10 cellular contexts compared by ENCODE assay signal in the genomic region with DNA sequence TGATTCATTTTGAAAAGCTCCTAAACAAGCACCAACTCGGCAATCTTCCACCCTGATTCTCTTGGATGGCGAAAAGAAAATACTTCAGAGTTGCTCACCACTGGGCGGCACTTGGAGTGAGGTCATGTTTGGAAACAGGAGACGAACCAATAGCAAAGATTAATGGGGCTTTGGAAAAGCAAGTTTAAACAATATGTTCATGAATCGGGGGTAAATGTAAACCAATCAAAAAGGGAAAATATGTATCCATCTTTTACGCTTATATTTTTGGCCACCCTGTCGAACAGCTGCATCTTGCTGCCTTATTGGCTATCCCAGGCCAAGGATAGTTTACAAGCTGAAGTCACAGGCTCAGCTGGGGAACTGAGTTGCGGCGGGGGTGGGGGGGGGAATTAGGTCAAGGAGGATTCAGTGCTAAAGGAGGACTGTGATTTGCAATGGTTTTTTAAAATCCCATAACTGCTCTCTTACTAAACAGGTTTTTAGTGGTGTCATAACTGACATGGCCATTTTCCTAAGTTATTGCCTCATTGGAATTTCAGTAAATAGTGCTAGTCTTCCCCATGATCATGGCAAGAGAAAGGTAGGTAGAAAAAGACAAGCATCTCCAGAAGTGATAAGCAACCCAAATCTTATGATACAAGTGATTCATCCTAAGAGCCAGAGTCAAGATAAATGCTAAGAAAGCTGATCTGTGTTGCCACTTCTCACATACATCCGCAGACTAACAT.
DNase-seq lines count a peak whose midpoint lies in the region; ATAC-seq and TF ChIP-seq lines count a peak whose summit lies in the region.
"Had no signal": no experiment of that assay in that cellular context is flagged by ENCODE, and none has a peak within 500 bp of the region (broad histone marks: within the 10 kb centered on the region; RNA-seq: fewer than 3 reads in every experiment).

No MANE protein-coding gene starts in this region.

- peak; percentile 92 for DNase-seq in M059J (ENCODE audit: low read depth)
- DNase-seq in mammary epithelial cell, result peak; percentile 79
- no peak for DNase-seq in left lung
- DNase-seq in uterus, result peak; percentile 29 to 35
- DNase-seq in NCI-H345 treated with DMSO at 0.1 percent for 48 hours (lab: John Stamatoyannopoulos, UW; ENCODE audit: unreplicated experiment), result no peak
- DNase-seq in left lobe of liver (ENCODE audit: low spot score), result no peak
- DNase-seq: activated CD8-positive, alpha-beta memory T cell treated with anti-CD3 and anti-CD28 coated beads, Interleukin-2, amount 50 U/mL, for 48 hours; occipital lobe had no signal

- peak overlapping the region; percentile 8 for H2AFZ ChIP-seq in mammary epithelial cell (ENCODE audit: low read depth, low read length)

- no peaks in the 10 kb centered on the region for H3K9me3 ChIP-seq in mammary epithelial cell (replicated peaks; ENCODE audit: insufficient read depth, low read length)
- no peaks in the 10 kb centered on the region for H3K9me3 ChIP-seq in left lung
- H3K9me3 ChIP-seq in uterus, result no peaks in the 10 kb centered on the region

- H3K79me2 ChIP-seq in mammary epithelial cell (ENCODE audit: insufficient read depth, low read length), result no peaks in the 10 kb centered on the region

- no peaks in the 10 kb centered on the region for H4K20me1 ChIP-seq in mammary epithelial cell (ENCODE audit: insufficient read depth, low read length)

- intact Hi-C loops in mammary epithelial cell (cut with micrococcal nuclease), result loop anchor here (1.0 to 10.0 kb wide), 3 partner anchors 42 to 634 kb away; no protein-coding TSS in a partner anchor
- intact Hi-C loops in left lung (cut with DNase I), result loop anchor here in 1 of 2 donors (10.0 kb wide), 1 partner anchor 214 kb away; the partner anchor contains the start of gene PHLDA1
- intact Hi-C loops in uterus (cut with DNase I; ENCODE audit: low total_unique reads), result no loop called here

- dilution Hi-C loops in mammary epithelial cell (cut with HindIII; ENCODE audit: low sequenced_read_pairs), result no loop called here

- CTCF ChIA-PET in mammary epithelial cell (lab: Charles Lee; ENCODE audit: low non-redundant PET), result interaction anchor here (0.9 kb wide), 2 partner anchors 185 to 210 kb away, joined by 3 read pairs; partner anchors contain the start of gene PHLDA1

- H3K4me1 ChIP-seq in mammary epithelial cell (ENCODE audit: insufficient read depth, low read length) (peaks cover 52% of the 10 kb centered on the region), left lung (no peaks in the 10 kb centered on the region), uterus (no peaks in the 10 kb centered on the region)

- H3K4me2 ChIP-seq in mammary epithelial cell (ENCODE audit: insufficient read depth, low read depth, low read length), result no peak overlapping the region

- WGBS in mammary epithelial cell (ENCODE audit: low coverage, missing lambda C conversion rate), result 67% methylated on average over 10 of the region's 10 CpGs

- H3K9ac ChIP-seq in mammary epithelial cell (ENCODE audit: insufficient read depth, low read length), result peak overlapping the region; percentile 16

- BruUV-seq in mammary epithelial cell (replicated peaks; lab: Mats Ljungman, UMichigan), result TSS peak; percentile 9

- peak in 1 of 2 donors; percentile 40 for TF ChIP-seq CTCF in mammary epithelial cell (conservative IDR thresholded peaks at IDR 0.05 in 1 of 2, IDR thresholded peaks at IDR 0.05 in 1 of 2; ENCODE audit: extremely low read depth in 1 of 2, insufficient read depth in 1 of 2, low read depth in 1 of 2, low read length in 2 of 2)
- no peak for TF ChIP-seq CTCF in left lung (IDR thresholded peaks at IDR 0.05)
- TF ChIP-seq CTCF in uterus (IDR thresholded peaks at IDR 0.05), result no peak

- no peaks in the 10 kb centered on the region for H3K27me3 ChIP-seq in mammary epithelial cell (ENCODE audit: insufficient read depth, low read length)
- H3K27me3 ChIP-seq in left lung, result no peaks in the 10 kb centered on the region
- no peaks in the 10 kb centered on the region for H3K27me3 ChIP-seq in uterus

- H3K4me3 ChIP-seq in mammary epithelial cell (replicated peaks in 1 of 3; ENCODE audit: insufficient read depth in 1 of 3, low read depth in 2 of 3, low read length in 3 of 3) (no peak overlapping the region), left lung (no peak overlapping the region), uterus (no peak overlapping the region)
- H3K4me3 ChIP-seq: SK-N-MC had no signal

- H3K36me3 ChIP-seq in mammary epithelial cell (ENCODE audit: insufficient read depth, low read length) (no peaks in the 10 kb centered on the region), left lung (no peaks in the 10 kb centered on the region), uterus (no peaks in the 10 kb centered on the region)

- H3K27ac ChIP-seq in mammary epithelial cell (ENCODE audit: insufficient read depth, low read depth, low read length), result peak overlapping the region; percentile 44
- no peak overlapping the region for H3K27ac ChIP-seq in left lung
- H3K27ac ChIP-seq in uterus, result peak overlapping the region in 1 of 2 donors; percentile 10
- H3K27ac ChIP-seq: SK-N-MC had no signal

- in situ Hi-C loops in mammary epithelial cell (cut with MboI; ENCODE audit: low sequenced_read_pairs in 2 of 2), result loop anchor here in 1 of 2 donors (25.0 kb wide), 1 partner anchor 284 kb away; no protein-coding TSS in a partner anchor

- no peak for TF ChIP-seq POLR2A in uterus (IDR thresholded peaks at IDR 0.05)

- ATAC-seq in left lung (peak; percentile 52), left lobe of liver (no peak), GM21576 (IDR thresholded peaks at IDR 0.05; ENCODE audit: unreplicated experiment) (no peak)

Comparison
In these comparisons a context has a peak if more than half of its experiments do, and no peak if none do; other contexts are left out.
1. DNase-seq: peak in M059J (single experiment), mammary epithelial cell (single experiment) and uterus (2 of 2); none in left lung (0 of 2), NCI-H345 treated with DMSO at 0.1 percent for 48 hours (single experiment) and left lobe of liver (single experiment).